In genomic region chr14:67619446-67620216, GRCh38 we compare ENCODE assay signal across 1 cellular context.
A peak's percentile ranks its signal among the peaks of the same experiment; 100 is the strongest.
TF ChIP-seq lines count a peak whose summit lies in the region.

ARG2 (plus strand) TSS chr14:67619920; CDS start chr14:67619978, 58 bp downstream.

TF ChIP-seq in HepG2, 621 proteins besides CTCF, POLR2A, EP300 and RAD21 (continued from another document and continues in another):
- 0 out of 2 replicates have a peak, but pooled peaks have one; percentile 12 for TF ChIP-seq ZNF280D (CRISPR knock-in tag; IDR thresholded peaks at IDR 0.05)
- no peak for TF ChIP-seq HNF1A (IDR thresholded peaks at IDR 0.05; ENCODE audit: low read depth)
- TF ChIP-seq HNF1A (CRISPR knock-in tag; IDR thresholded peaks at IDR 0.05; ENCODE audit: borderline replicate concordance) = peak; percentile 54; the same call in 1 of the 2 replicates
- TF ChIP-seq SRSF1 (optimal IDR thresholded peaks at IDR 0.05; ENCODE audit: low read depth, low read length) = no peak
- no peak for TF ChIP-seq ZNF121 (CRISPR knock-in tag; IDR thresholded peaks at IDR 0.05)
- TF ChIP-seq FOSL1 (CRISPR knock-in tag; IDR thresholded peaks at IDR 0.05; ENCODE audit: borderline replicate concordance) = no peak
- TF ChIP-seq LBX2 (CRISPR knock-in tag; IDR thresholded peaks at IDR 0.05; ENCODE audit: borderline replicate concordance) = no peak
- TF ChIP-seq ZNF510 (CRISPR knock-in tag; IDR thresholded peaks at IDR 0.05; ENCODE audit: low read depth) = no peak
- TF ChIP-seq HNRNPLL (IDR thresholded peaks at IDR 0.05; ENCODE audit: low read depth, low read length, poor library complexity, severe bottlenecking) = peak; percentile 58
- TF ChIP-seq HMGXB4 (CRISPR knock-in tag; IDR thresholded peaks at IDR 0.05; ENCODE audit: borderline replicate concordance in 1 of 2, low read depth in 1 of 2) = peak in 1 of 2 experiments; percentile 65; a peak in 3 of 4 replicates
- no peak for TF ChIP-seq JARID2 (CRISPR knock-in tag; IDR thresholded peaks at IDR 0.05; ENCODE audit: insufficient replicate concordance)
- TF ChIP-seq BRD4 (CRISPR knock-in tag; IDR thresholded peaks at IDR 0.05) = no peak
- peak; percentile 30; the same call in 1 of the 2 replicates for TF ChIP-seq ZNF567 (CRISPR knock-in tag; IDR thresholded peaks at IDR 0.05; ENCODE audit: borderline replicate concordance)
- no peak for TF ChIP-seq SRSF4 (IDR thresholded peaks at IDR 0.05; ENCODE audit: low read depth, low read length, poor library complexity, severe bottlenecking)
- TF ChIP-seq ZNF569 (CRISPR knock-in tag; IDR thresholded peaks at IDR 0.05; ENCODE audit: borderline replicate concordance) = no peak
- TF ChIP-seq ZNF687 (CRISPR knock-in tag; IDR thresholded peaks at IDR 0.05) = peak; percentile 97
- peak; percentile 79 for TF ChIP-seq MAX (IDR thresholded peaks at IDR 0.05)
- TF ChIP-seq ZNF558 (CRISPR knock-in tag; IDR thresholded peaks at IDR 0.05; ENCODE audit: borderline replicate concordance) = no peak
- no peak for TF ChIP-seq ZNF512B (CRISPR knock-in tag; IDR thresholded peaks at IDR 0.05; ENCODE audit: borderline replicate concordance)
- no peak for TF ChIP-seq AGO1 (IDR thresholded peaks at IDR 0.05; ENCODE audit: low read depth, low read length, poor library complexity, severe bottlenecking)
- TF ChIP-seq HDAC6 (IDR thresholded peaks at IDR 0.05; ENCODE audit: low read depth, low read length) = no peak
- 0 out of 2 replicates have a peak, but pooled peaks have one; percentile 50 for TF ChIP-seq ZNF572 (CRISPR knock-in tag; IDR thresholded peaks at IDR 0.05)
- no peak for TF ChIP-seq U2AF2 (IDR thresholded peaks at IDR 0.05; ENCODE audit: low read depth, low read length)
- TF ChIP-seq MBNL3 (CRISPR knock-in tag; conservative IDR thresholded peaks at IDR 0.05) = no peak
- no peak for TF ChIP-seq ZNF282 (IDR thresholded peaks at IDR 0.05; ENCODE audit: partially characterized antibody)
- peak; percentile 97 for TF ChIP-seq SAP130 (CRISPR knock-in tag; IDR thresholded peaks at IDR 0.05; ENCODE audit: low read depth)
- no peak for TF ChIP-seq ARID2 (CRISPR knock-in tag; IDR thresholded peaks at IDR 0.05; ENCODE audit: borderline replicate concordance)
- peak; percentile 89 for TF ChIP-seq ZMYM4 (CRISPR knock-in tag; IDR thresholded peaks at IDR 0.05)
- 0 out of 2 replicates have a peak, but pooled peaks have one; percentile 47 for TF ChIP-seq ZNF564 (CRISPR knock-in tag; IDR thresholded peaks at IDR 0.05)
- no peak for TF ChIP-seq THAP9 (CRISPR knock-in tag; IDR thresholded peaks at IDR 0.05; ENCODE audit: borderline replicate concordance)
- no peak for TF ChIP-seq ZNF136 (CRISPR knock-in tag; IDR thresholded peaks at IDR 0.05; ENCODE audit: low read depth)
